22 cellular contexts compared by ENCODE assay signal in the genomic region with DNA sequence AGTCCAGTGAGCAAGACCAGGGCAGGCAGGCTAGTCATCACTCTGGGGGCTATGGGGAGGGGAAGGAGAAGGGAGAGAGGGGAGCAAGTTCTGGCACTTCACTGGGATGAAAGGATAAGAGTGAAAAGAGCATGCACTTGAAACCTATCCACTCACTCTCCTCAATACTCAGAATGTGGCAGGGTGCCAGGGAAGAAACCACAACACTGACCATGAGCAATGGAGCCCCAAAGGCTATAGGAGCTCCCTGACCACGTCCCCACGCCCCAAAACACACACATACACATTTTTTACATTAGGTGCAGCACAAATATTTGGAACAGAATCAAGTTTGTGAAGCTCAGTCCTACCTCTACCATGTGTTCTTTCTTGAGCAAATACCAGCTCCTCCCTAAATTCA.
DNase-seq lines count a peak whose midpoint lies in the region; TF ChIP-seq lines count a peak whose summit lies in the region.
"Had no signal": no experiment of that assay in that cellular context is flagged by ENCODE, and none has a peak within 500 bp of the region (broad histone marks: within the 10 kb centered on the region; RNA-seq: fewer than 3 reads in every experiment).

No MANE protein-coding gene starts in this region.

- no peaks in the 10 kb centered on the region for H3K27me3 ChIP-seq in SJCRH30
- H3K27me3 ChIP-seq: MG63, Peyer's patch had no signal

- no peak overlapping the region for H3K27ac ChIP-seq in SJCRH30
- H3K27ac ChIP-seq: 22Rv1, C4-2B, GM23248, HL-60, Peyer's patch had no signal

- peak; percentile 48 for DNase-seq in DMS 273 (lab: John Stamatoyannopoulos, UW; ENCODE audit: unreplicated experiment)
- DNase-seq in DMS 273 treated with DMSO at 0.1 percent for 48 hours (lab: John Stamatoyannopoulos, UW): no peak
- peak; percentile 21 for DNase-seq in NCI-H1694 (lab: John Stamatoyannopoulos, UW)
- DNase-seq in SJCRH30: peak; percentile 6 to 25
- peak; percentile 13 for DNase-seq in kidney tubule cell (ENCODE audit: low spot score)
- DNase-seq in foreskin fibroblast: no peak
- no peak for DNase-seq in globus pallidus (ENCODE audit: low spot score)
- DNase-seq in AG08396 (ENCODE audit: low spot score): no peak
- DNase-seq: COR-L47, DMS79, GF-D8, GM23248, KBM-7, MG63, NCI-H1105, NCI-H1930, NCI-H526, Peyer's patch, SIG-M5 had no signal

- TF ChIP-seq CTCF in foreskin fibroblast (IDR thresholded peaks at IDR 0.05; ENCODE audit: low read depth, low read length): no peak

- H3K36me3 ChIP-seq in SJCRH30: no peaks in the 10 kb centered on the region
- H3K36me3 ChIP-seq: MG63, Peyer's patch had no signal

- no peaks in the 10 kb centered on the region for H3K4me1 ChIP-seq in SJCRH30
- H3K4me1 ChIP-seq: Peyer's patch had no signal

- H3K4me3 ChIP-seq in SJCRH30: no peak overlapping the region
- no peak overlapping the region for H3K4me3 ChIP-seq in foreskin fibroblast (ENCODE audit: low read depth in 1 of 2, low read length in 2 of 2)
- H3K4me3 ChIP-seq: GM23248, MG63, Peyer's patch had no signal

- no peaks in the 10 kb centered on the region for H3K9me3 ChIP-seq in SJCRH30 (replicated peaks)
- H3K9me3 ChIP-seq: MG63, Peyer's patch had no signal

Comparison
In these comparisons a context has a peak if more than half of its experiments do, and no peak if none do; other contexts are left out.
1. DNase-seq: peak in DMS 273 (single experiment), NCI-H1694 (single experiment), SJCRH30 (2 of 2) and kidney tubule cell (single experiment); none in DMS 273 treated with DMSO at 0.1 percent for 48 hours (single experiment), foreskin fibroblast (0 of 2), globus pallidus (single experiment) and AG08396 (single experiment).